Comparison of ENCODE assay signal across 14 cellular contexts in the genomic region with DNA sequence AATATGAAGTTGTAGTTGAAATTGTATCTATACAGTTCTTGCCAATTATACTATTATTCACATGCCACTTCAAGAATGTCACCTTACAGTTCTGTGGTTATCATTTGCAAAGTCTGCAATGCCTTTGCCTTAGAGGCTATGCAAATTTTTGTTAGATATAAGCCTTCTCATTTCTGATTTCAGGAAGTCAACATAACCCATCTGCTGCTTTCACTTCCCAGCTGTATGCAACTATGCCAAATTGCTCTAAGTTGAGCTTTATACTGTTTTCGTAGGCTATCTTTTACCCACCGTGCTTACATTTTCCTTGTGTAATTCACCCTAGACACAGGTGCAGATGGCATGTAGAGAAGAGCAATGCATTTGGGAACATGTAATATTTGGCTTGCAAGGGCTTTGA.
DNase-seq lines count a peak whose midpoint lies in the region; FAIRE-seq and TF ChIP-seq lines count a peak whose summit lies in the region.
"Had no signal": no experiment of that assay in that cellular context is flagged by ENCODE, and none has a peak within 500 bp of the region (broad histone marks: within the 10 kb centered on the region; RNA-seq: fewer than 3 reads in every experiment).

No MANE protein-coding gene starts in this region.

- H3K79me2 ChIP-seq in Karpas-422 (ENCODE audit: low read length) (no peaks in the 10 kb centered on the region), SU-DHL-6 (ENCODE audit: insufficient read depth, low read length) (no peaks in the 10 kb centered on the region)

- H3K27me3 ChIP-seq in Karpas-422 (ENCODE audit: low read length) (no peaks in the 10 kb centered on the region), SU-DHL-6 (ENCODE audit: low read length) (no peaks in the 10 kb centered on the region), MG63 (no peaks in the 10 kb centered on the region)
- H3K27me3 ChIP-seq: SJSA1 had no signal

- H3K9ac ChIP-seq in Karpas-422 (ENCODE audit: low read length) (0 out of 2 replicates have a peak overlapping the region, but pooled peaks have one; percentile 7), SU-DHL-6 (ENCODE audit: low read length) (no peak overlapping the region)

- H3K9me3 ChIP-seq in Karpas-422 (ENCODE audit: low read length) = no peaks in the 10 kb centered on the region
- H3K9me3 ChIP-seq in SU-DHL-6 (ENCODE audit: insufficient read depth, low read length) = no peaks in the 10 kb centered on the region
- H3K9me3 ChIP-seq in MG63 = no peaks in the 10 kb centered on the region
- H3K9me3 ChIP-seq: SJSA1 had no signal

- peaks cover 32% of the 10 kb centered on the region for H3K4me1 ChIP-seq in Karpas-422 (ENCODE audit: low read length)
- H3K4me1 ChIP-seq: SJSA1 had no signal

- H3K27ac Mint-ChIP-seq in mesothelial cell of epicardium = no peak overlapping the region
- no peak overlapping the region for H3K27ac Mint-ChIP-seq in activated naive CD4-positive, alpha-beta T cell treated with anti-CD3 and anti-CD28 coated beads for 36 hours

- no peaks in the 10 kb centered on the region for H3K9me3 Mint-ChIP-seq in mesothelial cell of epicardium
- H3K9me3 Mint-ChIP-seq in activated naive CD4-positive, alpha-beta T cell treated with anti-CD3 and anti-CD28 coated beads for 36 hours = peaks cover 13% of the 10 kb centered on the region

- H3K4me2 ChIP-seq in Karpas-422 (ENCODE audit: low read depth, low read length, poor library complexity, severe bottlenecking) (peak overlapping the region; percentile 61), SU-DHL-6 (ENCODE audit: low read depth, low read length, poor library complexity, severe bottlenecking) (peak overlapping the region; percentile 47)

- no peak for TF ChIP-seq CTCF in SU-DHL-6 (IDR thresholded peaks at IDR 0.05; ENCODE audit: insufficient read depth, low read length, poor library complexity, severe bottlenecking)
- TF ChIP-seq CTCF in mesothelial cell of epicardium (IDR thresholded peaks at IDR 0.05; ENCODE audit: unreplicated experiment) = no peak

- H3K27ac ChIP-seq in Karpas-422 (ENCODE audit: low read length) (peak overlapping the region; percentile 92), SU-DHL-6 (ENCODE audit: low read depth, low read length) (peak overlapping the region; percentile 82)
- H3K27ac ChIP-seq: SJSA1 had no signal

- no peaks in the 10 kb centered on the region for H3K27me3 Mint-ChIP-seq in mesothelial cell of epicardium (ENCODE audit: low read depth)
- H3K27me3 Mint-ChIP-seq in activated naive CD4-positive, alpha-beta T cell treated with anti-CD3 and anti-CD28 coated beads for 36 hours (ENCODE audit: low read depth) = no peaks in the 10 kb centered on the region

- peaks cover 3% of the 10 kb centered on the region for H3K4me1 Mint-ChIP-seq in mesothelial cell of epicardium
- no peaks in the 10 kb centered on the region for H3K4me1 Mint-ChIP-seq in activated naive CD4-positive, alpha-beta T cell treated with anti-CD3 and anti-CD28 coated beads for 36 hours (ENCODE audit: low read depth)

- no peak overlapping the region for H3K4me3 Mint-ChIP-seq in mesothelial cell of epicardium
- H3K4me3 Mint-ChIP-seq in activated naive CD4-positive, alpha-beta T cell treated with anti-CD3 and anti-CD28 coated beads for 36 hours = no peak overlapping the region

- H4K20me1 ChIP-seq in Karpas-422 (ENCODE audit: insufficient read depth, low read depth, low read length) = no peaks in the 10 kb centered on the region
- no peaks in the 10 kb centered on the region for H4K20me1 ChIP-seq in SU-DHL-6 (ENCODE audit: low read depth, low read length)

- FAIRE-seq in GM19239 (lab: Jason Lieb, UNC) = no peak
- FAIRE-seq: GM18507 had no signal

- no peaks in the 10 kb centered on the region for H3K36me3 ChIP-seq in Karpas-422 (ENCODE audit: insufficient read depth, low read length)
- peaks cover 3% of the 10 kb centered on the region; the same call in 1 of the 2 replicates for H3K36me3 ChIP-seq in SU-DHL-6 (ENCODE audit: low read length)
- no peaks in the 10 kb centered on the region for H3K36me3 ChIP-seq in MG63
- H3K36me3 ChIP-seq: SJSA1 had no signal

- H2AFZ ChIP-seq in Karpas-422 (ENCODE audit: low read length) = 0 out of 2 replicates have a peak overlapping the region, but pooled peaks have one; percentile 19
- no peak overlapping the region for H2AFZ ChIP-seq in SU-DHL-6 (ENCODE audit: low read depth, low read length, severe bottlenecking)

- H3K9me2 ChIP-seq in Karpas-422 (replicated peaks; ENCODE audit: insufficient read depth, low read length) (no peaks in the 10 kb centered on the region), SU-DHL-6 (replicated peaks; ENCODE audit: insufficient read depth, low read length) (no peaks in the 10 kb centered on the region)

- DNase-seq in Karpas-422 = peak; percentile 86
- DNase-seq in NOMO-1 treated with dmso at 0.1 percent for 144 hours (lab: John Stamatoyannopoulos, UW; ENCODE audit: unreplicated experiment) = peak; percentile 19
- DNase-seq in mesothelial cell of epicardium (ENCODE audit: low spot score in 2 of 2, unreplicated experiment in 2 of 2) = no peak
- DNase-seq in GM19239 (ENCODE audit: insufficient read length, low spot score) = no peak
- no peak for DNase-seq in MG63
- no peak for DNase-seq in activated naive CD4-positive, alpha-beta T cell treated with anti-CD3 and anti-CD28 coated beads for 36 hours
- DNase-seq: NCI-H146; NCI-H2107; NCI-H226; NK-92 treated with Interleukin-12 subunit alpha and Interleukin-12 subunit beta, amount 100 ng/mL, for 24 hours; T-helper 1 cell had no signal

- peaks cover 13% of the 10 kb centered on the region for H3F3A ChIP-seq in SU-DHL-6 (ENCODE audit: insufficient read depth)

- H3K4me3 ChIP-seq in Karpas-422 (ENCODE audit: low read length) = peak overlapping the region; percentile 45
- H3K4me3 ChIP-seq in SU-DHL-6 (ENCODE audit: insufficient read depth, low read length, poor library complexity, severe bottlenecking) = peak overlapping the region; percentile 9
- H3K4me3 ChIP-seq in MG63 = no peak overlapping the region
- H3K4me3 ChIP-seq: SJSA1 had no signal

- no peaks in the 10 kb centered on the region for H3K36me3 Mint-ChIP-seq in mesothelial cell of epicardium
- no peaks in the 10 kb centered on the region for H3K36me3 Mint-ChIP-seq in activated naive CD4-positive, alpha-beta T cell treated with anti-CD3 and anti-CD28 coated beads for 36 hours (ENCODE audit: low read depth)

- CTCF ChIA-PET in activated naive CD4-positive, alpha-beta T cell treated with anti-CD3 and anti-CD28 coated beads for 36 hours (lab: Charles Lee) = no interaction called here

- intact Hi-C loops in activated naive CD4-positive, alpha-beta T cell treated with anti-CD3 and anti-CD28 coated beads for 36 hours (cut with micrococcal nuclease) = no loop called here

Comparison
In these comparisons a context has a peak if more than half of its experiments do, and no peak if none do; other contexts are left out.
1. DNase-seq: peak in Karpas-422 (single experiment) and NOMO-1 treated with dmso at 0.1 percent for 144 hours (single experiment); none in mesothelial cell of epicardium (0 of 2), GM19239 (single experiment), MG63 (single experiment) and activated naive CD4-positive, alpha-beta T cell treated with anti-CD3 and anti-CD28 coated beads for 36 hours (single experiment).